8 cellular contexts compared by ENCODE assay signal in genomic region chr21:36385909-36386642, GRCh38. TPM values are rescaled to one million over a fixed set of nuclear protein-coding genes. Genes with fewer than 3 reads are reported as not detected.
A peak's percentile ranks its signal among the peaks of the same experiment; 100 is the strongest.
DNase-seq lines count a peak whose midpoint lies in the region; ATAC-seq and TF ChIP-seq lines count a peak whose summit lies in the region.

No MANE protein-coding gene starts in this region.

- H4K20me1 ChIP-seq in hepatocyte (ENCODE audit: insufficient read depth, poor library complexity, severe bottlenecking) = no peaks in the 10 kb centered on the region

- peaks cover 34% of the 10 kb centered on the region for H3K4me1 Mint-ChIP-seq in activated naive CD4-positive, alpha-beta T cell treated with anti-CD3 and anti-CD28 coated beads, Interleukin-2, amount 10 ng/mL, durations not matched to agents 7 days and 5 days
- peaks cover 5% of the 10 kb centered on the region for H3K4me1 Mint-ChIP-seq in stimulated activated memory B cell treated with anti-CD40 and anti-IgM and Interleukin-4, amounts not matched to agents 10 μg/mL and 1 μg/mL and 100 μg/mL, for 72 hours

- peak overlapping the region; percentile 88 for H3K4me3 Mint-ChIP-seq in activated naive CD4-positive, alpha-beta T cell treated with anti-CD3 and anti-CD28 coated beads, Interleukin-2, amount 10 ng/mL, durations not matched to agents 7 days and 5 days
- H3K4me3 Mint-ChIP-seq in stimulated activated memory B cell treated with anti-CD40 and anti-IgM and Interleukin-4, amounts not matched to agents 10 μg/mL and 1 μg/mL and 100 μg/mL, for 72 hours = peak overlapping the region; percentile 76

- H3K27ac ChIP-seq in hepatocyte = no peak overlapping the region

- CTCF ChIA-PET in activated naive CD4-positive, alpha-beta T cell treated with anti-CD3 and anti-CD28 coated beads, Interleukin-2, amount 10 ng/mL, durations not matched to agents 7 days and 5 days (lab: Charles Lee) = no interaction called here

- H3K9me3 ChIP-seq in hepatocyte (ENCODE audit: low read depth) = no peaks in the 10 kb centered on the region

- no peaks in the 10 kb centered on the region for H3K9me2 ChIP-seq in hepatocyte (replicated peaks; ENCODE audit: insufficient read depth)

- peak overlapping the region; percentile 89 for H3K27ac Mint-ChIP-seq in activated naive CD4-positive, alpha-beta T cell treated with anti-CD3 and anti-CD28 coated beads, Interleukin-2, amount 10 ng/mL, durations not matched to agents 7 days and 5 days
- no peak overlapping the region for H3K27ac Mint-ChIP-seq in stimulated activated memory B cell treated with anti-CD40 and anti-IgM and Interleukin-4, amounts not matched to agents 10 μg/mL and 1 μg/mL and 100 μg/mL, for 72 hours

- peak overlapping the region; percentile 67 for H3K4me3 ChIP-seq in WI38 (ENCODE audit: low read depth, low read length)
- H3K4me3 ChIP-seq in hepatocyte = peak overlapping the region; percentile 39

- 80% methylated on average over 23 of the region's 23 CpGs for WGBS in hepatocyte (ENCODE audit: low lambda C conversion rate, missing lambda C conversion rate)

- no peaks in the 10 kb centered on the region for H3K27me3 ChIP-seq in hepatocyte

- H3K9me3 Mint-ChIP-seq in activated naive CD4-positive, alpha-beta T cell treated with anti-CD3 and anti-CD28 coated beads, Interleukin-2, amount 10 ng/mL, durations not matched to agents 7 days and 5 days = no peaks in the 10 kb centered on the region
- no peaks in the 10 kb centered on the region for H3K9me3 Mint-ChIP-seq in stimulated activated memory B cell treated with anti-CD40 and anti-IgM and Interleukin-4, amounts not matched to agents 10 μg/mL and 1 μg/mL and 100 μg/mL, for 72 hours

- H3K27me3 Mint-ChIP-seq in activated naive CD4-positive, alpha-beta T cell treated with anti-CD3 and anti-CD28 coated beads, Interleukin-2, amount 10 ng/mL, durations not matched to agents 7 days and 5 days = no peaks in the 10 kb centered on the region
- H3K27me3 Mint-ChIP-seq in stimulated activated memory B cell treated with anti-CD40 and anti-IgM and Interleukin-4, amounts not matched to agents 10 μg/mL and 1 μg/mL and 100 μg/mL, for 72 hours = no peaks in the 10 kb centered on the region

- peak overlapping the region; percentile 95 for H3K4me2 ChIP-seq in hepatocyte

- H3K79me2 ChIP-seq in hepatocyte = no peaks in the 10 kb centered on the region

- H2AFZ ChIP-seq in hepatocyte = peak overlapping the region; percentile 99

- DNase-seq in activated naive CD4-positive, alpha-beta T cell treated with anti-CD3 and anti-CD28 coated beads, Interleukin-2, amount 10 ng/mL, durations not matched to agents 7 days and 5 days = no peak
- no peak for DNase-seq in activated naive CD4-positive, alpha-beta T cell treated with Interleukin-2 at 50 U/mL for 16 hours
- DNase-seq in hepatocyte (ENCODE audit: low spot score) (no peak), GM10266 (ENCODE audit: extremely low spot score) (no peak), T1000 (lab: John Stamatoyannopoulos, UW) (no peak)

- ATAC-seq in stimulated activated memory B cell treated with anti-CD40 and anti-IgM and Interleukin-4, amounts not matched to agents 10 μg/mL and 1 μg/mL and 100 μg/mL, for 72 hours = no peak
- no peak for ATAC-seq in HG02678 (IDR thresholded peaks at IDR 0.05; ENCODE audit: unreplicated experiment)

- no peaks in the 10 kb centered on the region for H3K36me3 ChIP-seq in hepatocyte (replicated peaks; ENCODE audit: insufficient read depth, low read depth)

- H3K36me3 Mint-ChIP-seq in activated naive CD4-positive, alpha-beta T cell treated with anti-CD3 and anti-CD28 coated beads, Interleukin-2, amount 10 ng/mL, durations not matched to agents 7 days and 5 days = peaks cover 31% of the 10 kb centered on the region
- no peaks in the 10 kb centered on the region for H3K36me3 Mint-ChIP-seq in stimulated activated memory B cell treated with anti-CD40 and anti-IgM and Interleukin-4, amounts not matched to agents 10 μg/mL and 1 μg/mL and 100 μg/mL, for 72 hours

- no peak for TF ChIP-seq CTCF in WI38 (IDR thresholded peaks at IDR 0.05; ENCODE audit: low read depth, low read length)
- TF ChIP-seq CTCF in hepatocyte (IDR thresholded peaks at IDR 0.05; ENCODE audit: poor library complexity) = no peak
- TF ChIP-seq CTCF in GM10266 (IDR thresholded peaks at IDR 0.05; ENCODE audit: control insufficient read depth, insufficient read depth, low read depth, missing control alignments) = no peak

- peaks cover 3% of the 10 kb centered on the region for H3K4me1 ChIP-seq in hepatocyte (ENCODE audit: insufficient read depth)

RNA-seq across cellular contexts. Expression of gene CHAF1B, which starts 0.9 kb away (rescaled TPM):
- 1.9 and 3.5 TPM in 2 replicates for total RNA-seq in hepatocyte
- polyA plus RNA-seq in hepatocyte = 1.1 and 2.0 TPM in 2 replicates
